In genomic region chr22:20459862-20460261, GRCh38 we compare ENCODE assay signal across 22 cellular contexts.
"Had no signal": no experiment of that assay in that cellular context is flagged by ENCODE, and none has a peak within 500 bp of the region (broad histone marks: within the 10 kb centered on the region; RNA-seq: fewer than 3 reads in every experiment).

No MANE protein-coding gene starts in this region.

- DNase-seq: activated CD4-positive, alpha-beta memory T cell treated with anti-CD3 and anti-CD28 coated beads, Interleukin-2, amount 10 ng/mL, durations not matched to agents 7 days and 5 days; activated CD4-positive, alpha-beta T cell treated with anti-CD3 and anti-CD28 coated beads for 36 hours; activated CD8-positive, alpha-beta memory T cell treated with anti-CD3 and anti-CD28 coated beads, Interleukin-2, amount 50 U/mL, for 4 hours; activated gamma-delta T cell; activated T-cell treated with anti-CD3 and anti-CD28 coated beads, Interleukin-2, amount 50 U/mL, for 48 hours; dermis blood vessel endothelial cell; effector memory CD4-positive, alpha-beta T cell; esophagus squamous epithelium; immature natural killer cell; mucosa of descending colon; naive B cell; nucleus accumbens; retina; stimulated activated CD4-positive, alpha-beta T cell treated with anti-CD3 and anti-CD28 coated beads, Interleukin-12 subunit alpha, Interleukin-12 subunit beta, amount 100 ng/mL, for 4 hours; stimulated activated CD4-positive, alpha-beta T cell treated with anti-CD3 and anti-CD28 coated beads, Interleukin-1b, Interleukin-23, amount 100 ng/mL, for 48 hours; stimulated activated CD8-positive, alpha-beta memory T cell treated with anti-CD3 and anti-CD28 coated beads, Interleukin-4, amount 100 ng/mL, for 48 hours had no signal

- H3K9me3 ChIP-seq: esophagus squamous epithelium, mucosa of descending colon, tibial nerve had no signal

- H3K4me3 Mint-ChIP-seq: activated CD4-positive, alpha-beta memory T cell treated with anti-CD3 and anti-CD28 coated beads, Interleukin-2, amount 10 ng/mL, durations not matched to agents 7 days and 5 days; activated CD4-positive, alpha-beta T cell treated with anti-CD3 and anti-CD28 coated beads for 36 hours; activated naive CD8-positive, alpha-beta T cell; immature natural killer cell; memory B cell; stimulated activated naive CD8-positive, alpha-beta T cell treated with anti-CD3 and anti-CD28 coated beads, Interleukin-15, Interleukin-2, amounts not matched to agents 100 ng/mL and 50 ng/mL, for 24 hours; T-helper 2 cell treated with Interferon-gamma antibody and Interleukin-4, amounts not matched to agents 5 μg/mL and 100 μg/mL, for 36 hours had no signal

- H3K27ac Mint-ChIP-seq: activated CD4-positive, alpha-beta T cell treated with anti-CD3 and anti-CD28 coated beads for 36 hours; activated naive CD8-positive, alpha-beta T cell; memory B cell; stimulated activated naive CD8-positive, alpha-beta T cell treated with anti-CD3 and anti-CD28 coated beads, Interleukin-15, Interleukin-2, amounts not matched to agents 100 ng/mL and 50 ng/mL, for 24 hours had no signal

- H3K27me3 ChIP-seq: esophagus squamous epithelium, tibial nerve had no signal

- H3K9me3 Mint-ChIP-seq: activated CD4-positive, alpha-beta memory T cell treated with anti-CD3 and anti-CD28 coated beads, Interleukin-2, amount 10 ng/mL, durations not matched to agents 7 days and 5 days; immature natural killer cell; memory B cell; naive B cell; stimulated activated naive CD8-positive, alpha-beta T cell treated with anti-CD3 and anti-CD28 coated beads, Interleukin-15, Interleukin-2, amounts not matched to agents 100 ng/mL and 50 ng/mL, for 24 hours; T-helper 2 cell treated with Interferon-gamma antibody and Interleukin-4, amounts not matched to agents 5 μg/mL and 100 μg/mL, for 36 hours had no signal

- FAIRE-seq: TTC549 had no signal

- H3K4me3 ChIP-seq: esophagus squamous epithelium, mucosa of descending colon, tibial nerve had no signal

- H3K27ac ChIP-seq: esophagus squamous epithelium, tibial nerve had no signal

- H3K27me3 Mint-ChIP-seq: activated CD4-positive, alpha-beta memory T cell treated with anti-CD3 and anti-CD28 coated beads, Interleukin-2, amount 10 ng/mL, durations not matched to agents 7 days and 5 days; activated CD4-positive, alpha-beta T cell treated with anti-CD3 and anti-CD28 coated beads for 36 hours; activated naive CD8-positive, alpha-beta T cell; memory B cell; naive B cell; stimulated activated naive CD8-positive, alpha-beta T cell treated with anti-CD3 and anti-CD28 coated beads, Interleukin-15, Interleukin-2, amounts not matched to agents 100 ng/mL and 50 ng/mL, for 24 hours had no signal

- ATAC-seq: activated CD4-positive, alpha-beta T cell treated with anti-CD3 and anti-CD28 coated beads for 36 hours; mucosa of descending colon had no signal
